ENCODE assay signal across 19 cellular contexts in genomic region chr4:10442976-10443375, GRCh38. TPM values are rescaled to one million over a fixed set of nuclear protein-coding genes. Genes with fewer than 3 reads are reported as not detected.
DNase-seq lines count a peak whose midpoint lies in the region; ATAC-seq, FAIRE-seq and TF ChIP-seq lines count a peak whose summit lies in the region.
"Had no signal": no experiment of that assay in that cellular context is flagged by ENCODE, and none has a peak within 500 bp of the region (broad histone marks: within the 10 kb centered on the region; RNA-seq: fewer than 3 reads in every experiment).

No MANE protein-coding gene starts in this region.

- CTCF ChIA-PET in mammary epithelial cell (lab: Charles Lee; ENCODE audit: low non-redundant PET) (no interaction called here), MCF 10A (lab: Yijun Ruan, JAX) (interaction anchor here (0.7 kb wide), 1 partner anchor 9 kb away, joined by 3 read pairs; no protein-coding TSS in a partner anchor)

- TF ChIP-seq CTCF in mammary epithelial cell (conservative IDR thresholded peaks at IDR 0.05 in 1 of 2, IDR thresholded peaks at IDR 0.05 in 1 of 2; ENCODE audit: extremely low read depth in 1 of 2, insufficient read depth in 1 of 2, low read depth in 1 of 2, low read length in 2 of 2) (no peak), MCF 10A (IDR thresholded peaks at IDR 0.05; ENCODE audit: unreplicated experiment) (no peak), heart left ventricle (IDR thresholded peaks at IDR 0.05) (no peak)

- BruUV-seq in mammary epithelial cell (replicated peaks; lab: Mats Ljungman, UMichigan): no TSS peak
- no TSS peak for BruUV-seq in MCF 10A (replicated peaks; lab: Mats Ljungman, UMichigan)

- no peak for TF ChIP-seq POLR2A in heart left ventricle (IDR thresholded peaks at IDR 0.05)

- H3K27me3 ChIP-seq in mammary epithelial cell (ENCODE audit: insufficient read depth, low read length) (no peaks in the 10 kb centered on the region), heart left ventricle (no peaks in the 10 kb centered on the region)
- H3K27me3 ChIP-seq in effector memory CD4-positive, alpha-beta T cell (replicated peaks; ENCODE audit: control insufficient read depth, insufficient read depth, low read length, poor library complexity, severe bottlenecking): no peaks in the 10 kb centered on the region

- no peaks in the 10 kb centered on the region for H3K9me3 ChIP-seq in mammary epithelial cell (replicated peaks; ENCODE audit: insufficient read depth, low read length)
- H3K9me3 ChIP-seq in effector memory CD4-positive, alpha-beta T cell (ENCODE audit: control insufficient read depth, low read length): peaks cover 12% of the 10 kb centered on the region
- H3K9me3 ChIP-seq in heart left ventricle: peaks cover 0 to 65% (median 32%) of the 10 kb centered on the region in 12 donors

- H3K9ac ChIP-seq in mammary epithelial cell (ENCODE audit: insufficient read depth, low read length): no peak overlapping the region

- WGBS in mammary epithelial cell (ENCODE audit: low coverage, missing lambda C conversion rate): 95% methylated on average over 5 of the region's 5 CpGs
- WGBS in heart left ventricle, 4 donors: 92 to 96% (median 94%) methylated on average over 5 of the region's 5 CpGs

- H3K79me2 ChIP-seq in mammary epithelial cell (ENCODE audit: insufficient read depth, low read length): no peaks in the 10 kb centered on the region

- no peak for ATAC-seq in heart left ventricle
- ATAC-seq: Panc1 had no signal

- H4K20me1 ChIP-seq in mammary epithelial cell (ENCODE audit: insufficient read depth, low read length): no peaks in the 10 kb centered on the region

- FAIRE-seq in RCC 7860 (lab: Jason Lieb, UNC): no peak
- FAIRE-seq: A204.1 had no signal

- H3K27me3 Mint-ChIP-seq in MCF 10A (ENCODE audit: insufficient read depth, unreplicated experiment): no peaks in the 10 kb centered on the region

- no peak overlapping the region for H3K27ac Mint-ChIP-seq in MCF 10A (ENCODE audit: low read depth, unreplicated experiment)
- H3K27ac Mint-ChIP-seq: CD14-positive monocyte had no signal

- no peaks in the 10 kb centered on the region for H3K36me3 ChIP-seq in mammary epithelial cell (ENCODE audit: insufficient read depth, low read length)
- peaks cover 14% of the 10 kb centered on the region for H3K36me3 ChIP-seq in effector memory CD4-positive, alpha-beta T cell (ENCODE audit: control insufficient read depth, insufficient read depth, low read length)
- H3K36me3 ChIP-seq in heart left ventricle: peaks cover 5 to 41% (median 23%) of the 10 kb centered on the region in 9 donors

- H2AFZ ChIP-seq in mammary epithelial cell (ENCODE audit: low read depth, low read length): no peak overlapping the region

- no peaks in the 10 kb centered on the region for H3K4me1 Mint-ChIP-seq in MCF 10A (ENCODE audit: insufficient read depth, unreplicated experiment)
- H3K4me1 Mint-ChIP-seq: CD14-positive monocyte had no signal

- DNase-seq in mammary epithelial cell: peak; percentile 4
- no peak for DNase-seq in MCF 10A (ENCODE audit: unreplicated experiment)
- peak; percentile 37 for DNase-seq in RCC 7860 (ENCODE audit: low spot score)
- DNase-seq in dermis blood vessel endothelial cell: peak; percentile 13
- no peak for DNase-seq in A172 (ENCODE audit: low spot score)
- DNase-seq in effector memory CD4-positive, alpha-beta T cell: no peak
- no peak for DNase-seq in heart left ventricle
- DNase-seq: DMS79, GOT3, KBM-7, MM.1S, NCI-H1436 treated with DMSO at 0.1 percent for 48 hours, NCI-H2081 treated with DMSO at 0.1 percent for 48 hours, NCI-H69, SIG-M5 had no signal

- H3K4me3 ChIP-seq in mammary epithelial cell (replicated peaks in 1 of 3; ENCODE audit: insufficient read depth in 1 of 3, low read depth in 2 of 3, low read length in 3 of 3) (no peak overlapping the region), heart left ventricle (no peak overlapping the region)
- no peak overlapping the region for H3K4me3 ChIP-seq in effector memory CD4-positive, alpha-beta T cell (ENCODE audit: insufficient read depth, low read depth, low read length, poor library complexity, severe bottlenecking)

- H3K36me3 Mint-ChIP-seq in MCF 10A (ENCODE audit: insufficient read depth, unreplicated experiment): no peaks in the 10 kb centered on the region

- intact Hi-C loops in mammary epithelial cell (cut with micrococcal nuclease): no loop called here
- intact Hi-C loops in MCF 10A (cut with micrococcal nuclease): no loop called here
- intact Hi-C loops in heart left ventricle (cut with DNase I): no loop called here

- in situ Hi-C loops in mammary epithelial cell (cut with MboI; ENCODE audit: low sequenced_read_pairs in 2 of 2): no loop called here

- peaks cover 12% of the 10 kb centered on the region for H3K9me3 Mint-ChIP-seq in MCF 10A (ENCODE audit: unreplicated experiment)

- no peak overlapping the region for H3K4me2 ChIP-seq in mammary epithelial cell (ENCODE audit: insufficient read depth, low read depth, low read length)

- dilution Hi-C loops in mammary epithelial cell (cut with HindIII; ENCODE audit: low sequenced_read_pairs): no loop called here

- POLR2A ChIA-PET in MCF 10A (lab: Yijun Ruan, JAX): no interaction called here

- no peak overlapping the region for H3K4me3 Mint-ChIP-seq in MCF 10A (ENCODE audit: unreplicated experiment)
- H3K4me3 Mint-ChIP-seq: CD14-positive monocyte had no signal

- H3K27ac ChIP-seq in mammary epithelial cell (ENCODE audit: insufficient read depth, low read depth, low read length): no peak overlapping the region
- H3K27ac ChIP-seq in temporal lobe (ENCODE audit: low read depth, low read length): peak overlapping the region; percentile 21
- H3K27ac ChIP-seq in effector memory CD4-positive, alpha-beta T cell (ENCODE audit: insufficient read depth, low read length, poor library complexity, severe bottlenecking): no peak overlapping the region
- no peak overlapping the region for H3K27ac ChIP-seq in heart left ventricle

- no peaks in the 10 kb centered on the region for H3K4me1 ChIP-seq in mammary epithelial cell (ENCODE audit: insufficient read depth, low read length)
- no peaks in the 10 kb centered on the region for H3K4me1 ChIP-seq in effector memory CD4-positive, alpha-beta T cell (ENCODE audit: control insufficient read depth, insufficient read depth, low read length, poor library complexity, severe bottlenecking)
- no peaks in the 10 kb centered on the region for H3K4me1 ChIP-seq in heart left ventricle

RNA-seq across cellular contexts. Expression of gene ZNF518B, which starts 14.2 kb away (rescaled TPM):
- total RNA-seq in mammary epithelial cell (10 to 100 TPM; 16.1 to 31.8 TPM), MCF 10A (2022) (1.5 and 3.1 TPM in 2 replicates), dermis blood vessel endothelial cell (43.7 and 46.7 TPM in 2 replicates), temporal lobe (60.5 TPM), heart left ventricle (10 to 100 TPM; 17.7 to 39.8 (median 24.3) TPM)
- polyA plus RNA-seq in mammary epithelial cell (4.7 TPM), heart left ventricle (10 to 100 TPM in 1 of 2 donors, 1 to 10 TPM in 1; 4.3 to 13.1 TPM)
- 15.3 TPM for polyA minus RNA-seq in mammary epithelial cell
- total RNA-seq in A172 (2014; rRNA removed; shearing (Covaris generic)): 7.9 and 20.2 TPM in 2 replicates

Comparison
In these comparisons a context has a peak if more than half of its experiments do, and no peak if none do; other contexts are left out.
1. DNase-seq: peak in mammary epithelial cell (single experiment), RCC 7860 (single experiment) and dermis blood vessel endothelial cell (single experiment); none in MCF 10A (single experiment), A172 (single experiment), effector memory CD4-positive, alpha-beta T cell (0 of 3) and heart left ventricle (0 of 5).